In genomic region chr21:31634993-31635392, GRCh38 we compare ENCODE assay signal across 20 cellular contexts.
"Had no signal": no experiment of that assay in that cellular context is flagged by ENCODE, and none has a peak within 500 bp of the region (broad histone marks: within the 10 kb centered on the region; RNA-seq: fewer than 3 reads in every experiment).

No MANE protein-coding gene starts in this region.

- H3K4me3 Mint-ChIP-seq: dendritic cell treated with granulocyte-macrophage colony-stimulating factor and Interleukin-4, amounts not matched to agents 40 ng/mL and 50 ng/mL, for 4 days; effector memory CD8-positive, alpha-beta T cell; naive thymus-derived CD4-positive, alpha-beta T cell had no signal

- H3K79me2 ChIP-seq: hepatocyte had no signal

- H3K36me3 ChIP-seq: ovary, stomach, thoracic aorta, transverse colon had no signal

- H3K4me2 ChIP-seq: hepatocyte had no signal

- H3K27ac Mint-ChIP-seq: dendritic cell treated with granulocyte-macrophage colony-stimulating factor and Interleukin-4, amounts not matched to agents 40 ng/mL and 50 ng/mL, for 4 days; effector memory CD8-positive, alpha-beta T cell; naive thymus-derived CD4-positive, alpha-beta T cell; progenitor cell of endocrine pancreas had no signal

- H3K4me1 ChIP-seq: transverse colon had no signal

- H3K27ac ChIP-seq: hepatocyte, ovary, stomach, thoracic aorta, transverse colon had no signal

- H3K27me3 Mint-ChIP-seq: dendritic cell treated with granulocyte-macrophage colony-stimulating factor and Interleukin-4, amounts not matched to agents 40 ng/mL and 50 ng/mL, for 4 days; progenitor cell of endocrine pancreas had no signal

- H3K27me3 ChIP-seq: hepatocyte, ovary, stomach, transverse colon had no signal

- H2AFZ ChIP-seq: hepatocyte had no signal

- H3K9me3 ChIP-seq: ovary, thoracic aorta had no signal

- FAIRE-seq: colon, small intestine had no signal

- H3K4me3 ChIP-seq: hepatocyte, ovary, stomach, thoracic aorta, transverse colon had no signal

- ATAC-seq: effector memory CD8-positive, alpha-beta T cell; left colon; left ventricle myocardium superior; naive thymus-derived CD4-positive, alpha-beta T cell; right cardiac atrium had no signal

- DNase-seq: effector memory CD8-positive, alpha-beta T cell; erythroblast; foreskin melanocyte; head of caudate nucleus; left colon; left ventricle myocardium superior; naive thymus-derived CD4-positive, alpha-beta T cell; ovary; right cardiac atrium; small intestine; stimulated activated CD4-positive, alpha-beta T cell treated with anti-CD3 and anti-CD28 coated beads, Interleukin-12 subunit alpha, Interleukin-12 subunit beta, amount 100 ng/mL, for 4 hours; stimulated activated naive CD4-positive, alpha-beta T cell; stomach; substantia nigra; transverse colon had no signal
